In genomic region chr5:138177936-138178515, GRCh38 we compare ENCODE assay signal across 8 cellular contexts. TPM values are rescaled to one million over a fixed set of nuclear protein-coding genes. Genes with fewer than 3 reads are reported as not detected.
A peak's percentile ranks its signal among the peaks of the same experiment; 100 is the strongest.
DNase-seq lines count a peak whose midpoint lies in the region; ATAC-seq and TF ChIP-seq lines count a peak whose summit lies in the region.

No MANE protein-coding gene starts in this region.

- peaks cover 13% of the 10 kb centered on the region for H3K4me1 ChIP-seq in CD8-positive, alpha-beta memory T cell (ENCODE audit: insufficient read depth, low read length)
- H3K4me1 ChIP-seq in GM23338 (ENCODE audit: insufficient read depth) (peaks cover 12% of the 10 kb centered on the region), OCI-LY7 (ENCODE audit: insufficient read depth, low read length, poor library complexity, severe bottlenecking) (peaks cover 17% of the 10 kb centered on the region)

- H3K4me3 Mint-ChIP-seq in CD8-positive, alpha-beta memory T cell, result no peak overlapping the region
- no peak overlapping the region for H3K4me3 Mint-ChIP-seq in GM23338
- no peak overlapping the region for H3K4me3 Mint-ChIP-seq in central memory CD8-positive, alpha-beta T cell
- no peak overlapping the region for H3K4me3 Mint-ChIP-seq in stimulated activated memory B cell treated with anti-CD40 and anti-IgM and Interleukin-4, amounts not matched to agents 10 μg/mL and 1 μg/mL and 100 μg/mL, for 72 hours

- peak in 2 of 5 donors; percentile 5 to 6 for DNase-seq in CD8-positive, alpha-beta memory T cell
- DNase-seq in GM23338 (ENCODE audit: low spot score) (peak; percentile 65), OCI-LY7 (ENCODE audit: low spot score) (peak; percentile 49), kidney tubule cell (ENCODE audit: low spot score) (peak; percentile 19)
- no peak for DNase-seq in central memory CD8-positive, alpha-beta T cell (ENCODE audit: low spot score in 2 of 2)

- intact Hi-C loops in OCI-LY7 (cut with micrococcal nuclease; ENCODE audit: unreplicated experiment), result loop anchor here (1.0 to 5.0 kb wide), 3 partner anchors 35 to 425 kb away; partner anchors contain the start of genes CDC23 and FAM53C

- H3K27ac Mint-ChIP-seq in CD8-positive, alpha-beta memory T cell, result peak overlapping the region in 1 of 8 donors; percentile 47
- H3K27ac Mint-ChIP-seq in GM23338, result no peak overlapping the region
- H3K27ac Mint-ChIP-seq in central memory CD8-positive, alpha-beta T cell (ENCODE audit: low read depth), result no peak overlapping the region
- H3K27ac Mint-ChIP-seq in stimulated activated memory B cell treated with anti-CD40 and anti-IgM and Interleukin-4, amounts not matched to agents 10 μg/mL and 1 μg/mL and 100 μg/mL, for 72 hours, result no peak overlapping the region

- CTCF ChIA-PET in CD8-positive, alpha-beta memory T cell (lab: Charles Lee), result interaction anchor here (1.1 to 1.7 kb wide), 6 partner anchors 10 to 401 kb away, joined by 3 to 6 read pairs (median 4); partner anchors contain the start of gene KDM3B
- CTCF ChIA-PET in OCI-LY7 (lab: Charles Lee; ENCODE audit: unreplicated experiment), result interaction anchor here (0.8 kb wide), 1 partner anchor 174 kb away, joined by 3 read pairs; no protein-coding TSS in a partner anchor

- ATAC-seq in GM23338 (peak; percentile 20), GM18867 (IDR thresholded peaks at IDR 0.05; ENCODE audit: unreplicated experiment) (no peak), HG03432 (IDR thresholded peaks at IDR 0.05; ENCODE audit: unreplicated experiment) (no peak)
- ATAC-seq in central memory CD8-positive, alpha-beta T cell (replicated peaks; ENCODE audit: extremely low read depth, poor library complexity, severe bottlenecking), result peak; percentile 35
- peak; percentile 50 for ATAC-seq in stimulated activated memory B cell treated with anti-CD40 and anti-IgM and Interleukin-4, amounts not matched to agents 10 μg/mL and 1 μg/mL and 100 μg/mL, for 72 hours

- no peaks in the 10 kb centered on the region for H3K27me3 Mint-ChIP-seq in CD8-positive, alpha-beta memory T cell
- peaks cover 5% of the 10 kb centered on the region for H3K27me3 Mint-ChIP-seq in GM23338 (ENCODE audit: insufficient read depth, low read depth, poor library complexity)
- no peaks in the 10 kb centered on the region for H3K27me3 Mint-ChIP-seq in central memory CD8-positive, alpha-beta T cell
- no peaks in the 10 kb centered on the region for H3K27me3 Mint-ChIP-seq in stimulated activated memory B cell treated with anti-CD40 and anti-IgM and Interleukin-4, amounts not matched to agents 10 μg/mL and 1 μg/mL and 100 μg/mL, for 72 hours

- H3K4me1 Mint-ChIP-seq in CD8-positive, alpha-beta memory T cell, result peaks cover 9 to 21% (median 12%) of the 10 kb centered on the region in 3 donors
- H3K4me1 Mint-ChIP-seq in GM23338, result peaks cover 2% of the 10 kb centered on the region; the same call in 2 of the 3 replicates
- peaks cover 7% of the 10 kb centered on the region for H3K4me1 Mint-ChIP-seq in central memory CD8-positive, alpha-beta T cell
- peaks cover 6% of the 10 kb centered on the region for H3K4me1 Mint-ChIP-seq in stimulated activated memory B cell treated with anti-CD40 and anti-IgM and Interleukin-4, amounts not matched to agents 10 μg/mL and 1 μg/mL and 100 μg/mL, for 72 hours

- no peaks in the 10 kb centered on the region for H3K9me3 ChIP-seq in CD8-positive, alpha-beta memory T cell (ENCODE audit: low read length)
- no peaks in the 10 kb centered on the region for H3K9me3 ChIP-seq in OCI-LY7 (ENCODE audit: low read length)

- POLR2A ChIA-PET in CD8-positive, alpha-beta memory T cell (lab: Charles Lee), result interaction anchor here (1.0 to 2.2 kb wide), 3 partner anchors 175 to 423 kb away, joined by 6 to 12 read pairs (median 9); partner anchors contain the start of genes ETF1 and KDM3B
- POLR2A ChIA-PET in OCI-LY7 (lab: Charles Lee), result interaction anchor here (0.6 to 2.8 kb wide), 14 partner anchors 9 to 425 kb away, joined by 3 to 13 read pairs (median 4); partner anchors contain the start of gene KDM3B

- H3K4me3 ChIP-seq in CD8-positive, alpha-beta memory T cell (ENCODE audit: low read length), result peak overlapping the region; percentile 90
- H3K4me3 ChIP-seq in GM23338 (peak overlapping the region; percentile 73), OCI-LY7 (ENCODE audit: low read depth, low read length, poor library complexity, severe bottlenecking) (peak overlapping the region; percentile 88)

- peaks cover 11% of the 10 kb centered on the region for H3K36me3 ChIP-seq in CD8-positive, alpha-beta memory T cell (ENCODE audit: insufficient read depth, low read length)
- H3K36me3 ChIP-seq in GM23338 (ENCODE audit: insufficient read depth) (peaks cover 44% of the 10 kb centered on the region), OCI-LY7 (ENCODE audit: insufficient read depth, low read length) (peaks cover 63% of the 10 kb centered on the region)

- H3K27me3 ChIP-seq in CD8-positive, alpha-beta memory T cell (ENCODE audit: insufficient read depth, low read length, poor library complexity, severe bottlenecking), result no peaks in the 10 kb centered on the region
- H3K27me3 ChIP-seq in GM23338 (ENCODE audit: insufficient read depth), result no peaks in the 10 kb centered on the region

- TSS peak; percentile 84 for BruUV-seq in OCI-LY7 (replicated peaks; lab: Mats Ljungman, UMichigan)

- H2AFZ ChIP-seq in GM23338 (peak overlapping the region; percentile 58; the same call in 1 of the 2 replicates), OCI-LY7 (ENCODE audit: low read length) (peak overlapping the region; percentile 88)

- no peaks in the 10 kb centered on the region for H3K9me2 ChIP-seq in GM23338 (ENCODE audit: insufficient read depth)
- no peaks in the 10 kb centered on the region for H3K9me2 ChIP-seq in OCI-LY7 (ENCODE audit: insufficient read depth, low read length)

- H3K27ac ChIP-seq in CD8-positive, alpha-beta memory T cell (ENCODE audit: low read depth, low read length), result peak overlapping the region; percentile 62
- peak overlapping the region; percentile 83 for H3K27ac ChIP-seq in GM23338 (ENCODE audit: low read depth)
- H3K27ac ChIP-seq in OCI-LY7 (ENCODE audit: low read depth, low read length, poor library complexity, severe bottlenecking), result peak overlapping the region; percentile 76

- H3K79me2 ChIP-seq in GM23338 (replicated peaks; ENCODE audit: insufficient read depth), result peaks cover 56% of the 10 kb centered on the region
- H3K79me2 ChIP-seq in OCI-LY7 (ENCODE audit: insufficient read depth, low read depth, low read length), result peaks cover 58% of the 10 kb centered on the region

- peaks cover 4 to 27% (median 7%) of the 10 kb centered on the region in 3 donors for H3K36me3 Mint-ChIP-seq in CD8-positive, alpha-beta memory T cell
- peaks cover 58% of the 10 kb centered on the region for H3K36me3 Mint-ChIP-seq in GM23338 (ENCODE audit: low read depth)
- peaks cover 11% of the 10 kb centered on the region for H3K36me3 Mint-ChIP-seq in central memory CD8-positive, alpha-beta T cell (ENCODE audit: insufficient read depth)
- peaks cover 16% of the 10 kb centered on the region for H3K36me3 Mint-ChIP-seq in stimulated activated memory B cell treated with anti-CD40 and anti-IgM and Interleukin-4, amounts not matched to agents 10 μg/mL and 1 μg/mL and 100 μg/mL, for 72 hours

- TF ChIP-seq CTCF in GM23338 (conservative IDR thresholded peaks at IDR 0.05; ENCODE audit: low read depth in 2 of 2) (no peak), OCI-LY7 (conservative IDR thresholded peaks at IDR 0.05; ENCODE audit: low read length) (no peak)

- no peaks in the 10 kb centered on the region; the same call in 1 of the 2 replicates for H4K20me1 ChIP-seq in GM23338 (replicated peaks; ENCODE audit: insufficient read depth)
- peaks cover 13% of the 10 kb centered on the region; the same call in 1 of the 2 replicates for H4K20me1 ChIP-seq in OCI-LY7 (ENCODE audit: insufficient read depth, low read length)

- no peaks in the 10 kb centered on the region for H3K9me3 Mint-ChIP-seq in CD8-positive, alpha-beta memory T cell
- no peaks in the 10 kb centered on the region for H3K9me3 Mint-ChIP-seq in GM23338
- no peaks in the 10 kb centered on the region for H3K9me3 Mint-ChIP-seq in central memory CD8-positive, alpha-beta T cell
- H3K9me3 Mint-ChIP-seq in stimulated activated memory B cell treated with anti-CD40 and anti-IgM and Interleukin-4, amounts not matched to agents 10 μg/mL and 1 μg/mL and 100 μg/mL, for 72 hours, result no peaks in the 10 kb centered on the region

- H3K4me2 ChIP-seq in GM23338 (peak overlapping the region; percentile 86), OCI-LY7 (ENCODE audit: low read length) (peak overlapping the region; percentile 83)

- H3F3A ChIP-seq in GM23338 (replicated peaks; ENCODE audit: low read depth), result 0 out of 2 replicates have a peak, but pooled peaks cover 6% of the 10 kb centered on the region

TF ChIP-seq in GM23338, 12 proteins besides CTCF, POLR2A, EP300 and RAD21 (continues in another document):
- TF ChIP-seq EZH2 (IDR thresholded peaks at IDR 0.05; ENCODE audit: low read depth, unreplicated experiment) (no peak), ZNF114 (CRISPR knock-in tag; IDR thresholded peaks at IDR 0.05) (no peak), JUNB (IDR thresholded peaks at IDR 0.05; ENCODE audit: unreplicated experiment) (no peak), STAT1 (IDR thresholded peaks at IDR 0.05; ENCODE audit: unreplicated experiment) (no peak), EZH2phosphoT487 (IDR thresholded peaks at IDR 0.05; ENCODE audit: unreplicated experiment) (no peak)

RNA-seq across cellular contexts. Expression of gene BRD8, which starts 0.4 kb away (rescaled TPM):
- total RNA-seq in CD8-positive, alpha-beta memory T cell, result 10 to 100 TPM; 62.6 to 64.8 TPM
- polyA plus RNA-seq in CD8-positive, alpha-beta memory T cell, result 23.2 TPM
- total RNA-seq in GM23338 (2014; rRNA removed; shearing (Covaris generic)), result 39.1 and 45.8 TPM in 2 replicates
- 109 and 117 TPM in 2 replicates for polyA plus RNA-seq in GM23338 (2016; fragmentation: Nextera tagmentation; extraction: Ambion mirVana)
- 57.7 and 71.7 TPM in 2 replicates for total RNA-seq in OCI-LY7 (2014; rRNA removed; shearing (Covaris generic))
- 92.7 and 108 TPM in 2 replicates for total RNA-seq in OCI-LY7 (2022)

RNA-seq across cellular contexts. Expression of gene KIF20A, which starts 0.9 kb away (rescaled TPM):
- total RNA-seq in CD8-positive, alpha-beta memory T cell, result 10 to 100 TPM; 27.2 to 29.3 TPM
- polyA plus RNA-seq in CD8-positive, alpha-beta memory T cell, result 0.13 TPM
- 60.4 and 64.9 TPM in 2 replicates for total RNA-seq in GM23338 (2014; rRNA removed; shearing (Covaris generic))
- 35.8 and 41.0 TPM in 2 replicates for polyA plus RNA-seq in GM23338 (2016; fragmentation: Nextera tagmentation; extraction: Ambion mirVana)
- total RNA-seq in OCI-LY7 (2014; rRNA removed; shearing (Covaris generic)), result 63.1 and 74.5 TPM in 2 replicates
- total RNA-seq in OCI-LY7 (2022), result 65.1 and 76.7 TPM in 2 replicates

RNA-seq across cellular contexts. Expression of gene CDC23, which starts 35.1 kb away (rescaled TPM):
- 10 to 100 TPM; 48.7 to 49.7 TPM for total RNA-seq in CD8-positive, alpha-beta memory T cell
- polyA plus RNA-seq in CD8-positive, alpha-beta memory T cell, result 21.9 TPM
- total RNA-seq in GM23338 (2014; rRNA removed; shearing (Covaris generic)), result 43.3 and 45.9 TPM in 2 replicates
- 20.2 and 28.0 TPM in 2 replicates for polyA plus RNA-seq in GM23338 (2016; fragmentation: Nextera tagmentation; extraction: Ambion mirVana)
- 31.8 and 46.7 TPM in 2 replicates for total RNA-seq in OCI-LY7 (2014; rRNA removed; shearing (Covaris generic))
- 36.7 and 45.0 TPM in 2 replicates for total RNA-seq in OCI-LY7 (2022)

RNA-seq across cellular contexts. Expression of gene NME5, which starts 38.8 kb away (rescaled TPM):
- total RNA-seq in CD8-positive, alpha-beta memory T cell, result not detected
- not detected for polyA plus RNA-seq in CD8-positive, alpha-beta memory T cell
- not detected in 2 replicates for total RNA-seq in GM23338 (2014; rRNA removed; shearing (Covaris generic))
- polyA plus RNA-seq in GM23338 (2016; fragmentation: Nextera tagmentation; extraction: Ambion mirVana), result 0.45 and 1.1 TPM in 2 replicates
- not detected in 2 replicates for total RNA-seq in OCI-LY7 (2014; rRNA removed; shearing (Covaris generic))
- not detected in 2 replicates for total RNA-seq in OCI-LY7 (2022)

Comparison
In these comparisons a context has a peak if more than half of its experiments do, and no peak if none do; other contexts are left out.
1. DNase-seq: peak in GM23338 (single experiment), OCI-LY7 (single experiment) and kidney tubule cell (single experiment); none in central memory CD8-positive, alpha-beta T cell (0 of 2).
2. ATAC-seq: peak in GM23338 (single experiment), central memory CD8-positive, alpha-beta T cell (single experiment) and stimulated activated memory B cell treated with anti-CD40 and anti-IgM and Interleukin-4, amounts not matched to agents 10 μg/mL and 1 μg/mL and 100 μg/mL, for 72 hours (single experiment); none in GM18867 (single experiment) and HG03432 (single experiment).
3. Peak in every context shown above with its lines, with median percentiles within 50 percentile points of each other: H3K27ac ChIP-seq and H3K4me3 ChIP-seq.